Comparison of ENCODE assay signal across 14 cellular contexts in genomic region chr6:70586114-70586513, GRCh38. TPM values are rescaled to one million over a fixed set of nuclear protein-coding genes. Genes with fewer than 3 reads are reported as not detected.
DNase-seq lines count a peak whose midpoint lies in the region; ATAC-seq and TF ChIP-seq lines count a peak whose summit lies in the region.
"Had no signal": no experiment of that assay in that cellular context is flagged by ENCODE, and none has a peak within 500 bp of the region (broad histone marks: within the 10 kb centered on the region; RNA-seq: fewer than 3 reads in every experiment).

No MANE protein-coding gene starts in this region.

- H3K9me3 Mint-ChIP-seq in activated CD4-positive, alpha-beta T cell treated with anti-CD3 and anti-CD28 coated beads, Interleukin-2, amount 10 ng/mL, durations not matched to agents 7 days and 5 days, result no peaks in the 10 kb centered on the region
- no peaks in the 10 kb centered on the region for H3K9me3 Mint-ChIP-seq in progenitor cell of endocrine pancreas (ENCODE audit: low read depth)
- H3K9me3 Mint-ChIP-seq: activated T-helper 2 cell treated with anti-CD3 and anti-CD28 coated beads, Interferon-gamma antibody, Interleukin-2, Interleukin-4, amounts not matched to agents 10 μg/mL and 5 μg/mL and 100 μg/mL, durations not matched to agents 14 hours and 24 hours and 36 hours had no signal

- H3K36me3 Mint-ChIP-seq in activated CD4-positive, alpha-beta T cell treated with anti-CD3 and anti-CD28 coated beads, Interleukin-2, amount 10 ng/mL, durations not matched to agents 7 days and 5 days (ENCODE audit: low read depth), result peaks cover 45% of the 10 kb centered on the region
- H3K36me3 Mint-ChIP-seq in progenitor cell of endocrine pancreas (ENCODE audit: insufficient read depth), result peaks cover 16% of the 10 kb centered on the region

- POLR2A ChIA-PET in activated CD4-positive, alpha-beta T cell treated with anti-CD3 and anti-CD28 coated beads, Interleukin-2, amount 10 ng/mL, durations not matched to agents 7 days and 5 days (lab: Charles Lee), result no interaction called here

- H3K27me3 Mint-ChIP-seq in activated CD4-positive, alpha-beta T cell treated with anti-CD3 and anti-CD28 coated beads, Interleukin-2, amount 10 ng/mL, durations not matched to agents 7 days and 5 days, result no peaks in the 10 kb centered on the region
- no peaks in the 10 kb centered on the region for H3K27me3 Mint-ChIP-seq in progenitor cell of endocrine pancreas

- H3K4me3 Mint-ChIP-seq in activated CD4-positive, alpha-beta T cell treated with anti-CD3 and anti-CD28 coated beads, Interleukin-2, amount 10 ng/mL, durations not matched to agents 7 days and 5 days, result no peak overlapping the region
- no peak overlapping the region for H3K4me3 Mint-ChIP-seq in progenitor cell of endocrine pancreas (ENCODE audit: low read depth)

- intact Hi-C loops in right lobe of liver (cut with DNase I), result no loop called here

- H3K4me1 ChIP-seq in right lobe of liver, result no peaks in the 10 kb centered on the region
- H3K4me1 ChIP-seq: A549, upper lobe of left lung had no signal

- CTCF ChIA-PET in activated CD4-positive, alpha-beta T cell treated with anti-CD3 and anti-CD28 coated beads, Interleukin-2, amount 10 ng/mL, durations not matched to agents 7 days and 5 days (lab: Charles Lee), result interaction anchor here (0.5 kb wide), 1 partner anchor 809 kb away, joined by 4 read pairs; no protein-coding TSS in a partner anchor

- H3K27ac ChIP-seq in right lobe of liver, result no peak overlapping the region
- H3K27ac ChIP-seq: A549, upper lobe of left lung had no signal

- H3K4me1 Mint-ChIP-seq in activated CD4-positive, alpha-beta T cell treated with anti-CD3 and anti-CD28 coated beads, Interleukin-2, amount 10 ng/mL, durations not matched to agents 7 days and 5 days, result peaks cover 15% of the 10 kb centered on the region
- no peaks in the 10 kb centered on the region for H3K4me1 Mint-ChIP-seq in progenitor cell of endocrine pancreas (ENCODE audit: low read depth)

- peak; percentile 10 for DNase-seq in activated CD4-positive, alpha-beta T cell treated with anti-CD3 and anti-CD28 coated beads, Interleukin-2, amount 10 ng/mL, durations not matched to agents 7 days and 5 days
- DNase-seq in activated CD4-positive, alpha-beta T cell treated with anti-CD3 and anti-CD28 coated beads for 4 hours, result no peak
- DNase-seq in progenitor cell of endocrine pancreas (ENCODE audit: low spot score, unreplicated experiment) (no peak), SW480 (ENCODE audit: low spot score) (no peak), right lobe of liver (no peak), Kasumi-1 (lab: John Stamatoyannopoulos, UW) (no peak)
- DNase-seq: H7, NCI-H510A, right cardiac atrium had no signal

- ATAC-seq in GM21529 (IDR thresholded peaks at IDR 0.05; ENCODE audit: unreplicated experiment) (peak; percentile 97), HG03066 (IDR thresholded peaks at IDR 0.05; ENCODE audit: low read depth, unreplicated experiment) (peak; percentile 98), right lobe of liver (no peak)
- ATAC-seq: A549, right cardiac atrium had no signal

- H3K36me3 ChIP-seq in right lobe of liver, result peaks cover 0 to 8% (median 0%) of the 10 kb centered on the region in 4 donors

- TF ChIP-seq CTCF in progenitor cell of endocrine pancreas (IDR thresholded peaks at IDR 0.05; ENCODE audit: unreplicated experiment) (no peak), right lobe of liver (IDR thresholded peaks at IDR 0.05) (no peak)

- H3K27me3 ChIP-seq in right lobe of liver, result no peaks in the 10 kb centered on the region
- H3K27me3 ChIP-seq: upper lobe of left lung had no signal

- WGBS in right lobe of liver (ENCODE audit: insufficient coverage, low coverage, low lambda C conversion rate, missing lambda C conversion rate), result 100% methylated on average over 1 of the region's 1 CpG

- no peak overlapping the region for H3K4me3 ChIP-seq in right lobe of liver
- H3K4me3 ChIP-seq: A549, upper lobe of left lung had no signal

- H3K9me3 ChIP-seq in right lobe of liver, result no peaks in the 10 kb centered on the region
- H3K9me3 ChIP-seq: A549, upper lobe of left lung had no signal

- no peak for TF ChIP-seq POLR2A in right lobe of liver (IDR thresholded peaks at IDR 0.05)

- H3K27ac Mint-ChIP-seq in activated CD4-positive, alpha-beta T cell treated with anti-CD3 and anti-CD28 coated beads, Interleukin-2, amount 10 ng/mL, durations not matched to agents 7 days and 5 days, result peak overlapping the region; percentile 72
- peak overlapping the region; percentile 33 for H3K27ac Mint-ChIP-seq in progenitor cell of endocrine pancreas
- H3K27ac Mint-ChIP-seq: activated T-helper 2 cell treated with anti-CD3 and anti-CD28 coated beads, Interferon-gamma antibody, Interleukin-2, Interleukin-4, amounts not matched to agents 10 μg/mL and 5 μg/mL and 100 μg/mL, durations not matched to agents 14 hours and 24 hours and 36 hours had no signal

RNA-seq across cellular contexts. Expression of gene SDHAF4, which starts 19.4 kb away (rescaled TPM):
- total RNA-seq in activated CD4-positive, alpha-beta T cell treated with anti-CD3 and anti-CD28 coated beads, Interleukin-2, amount 10 ng/mL, durations not matched to agents 7 days and 5 days, result 10 to 100 TPM; 10.5 to 11.1 TPM
- total RNA-seq in progenitor cell of endocrine pancreas (14.9 and 17.2 TPM in 2 replicates), right lobe of liver (1 to 10 TPM; 2.9 to 5.5 (median 4.5) TPM)

Comparison
In these comparisons a context has a peak if more than half of its experiments do, and no peak if none do; other contexts are left out.
1. ATAC-seq: peak in GM21529 (single experiment) and HG03066 (single experiment); none in right lobe of liver (0 of 4).